ENCODE assay signal across 26 cellular contexts in genomic region chr6:134810402-134810801, GRCh38.
"Had no signal": no experiment of that assay in that cellular context is flagged by ENCODE, and none has a peak within 500 bp of the region (broad histone marks: within the 10 kb centered on the region; RNA-seq: fewer than 3 reads in every experiment).

No MANE protein-coding gene starts in this region.

- H3K4me1 Mint-ChIP-seq: activated B cell treated with CpG ODN at 0.5 μM for 24 hours; activated CD4-positive, alpha-beta T cell treated with anti-CD3 and anti-CD28 coated beads, Interleukin-2, amount 10 ng/mL, durations not matched to agents 24 days and 14 days; activated T-helper 17 cell treated with anti-CD3 and anti-CD28 coated beads, Interleukin-2, amount 50 U/mL, for 72 hours; IgD-negative memory B cell had no signal

- DNase-seq: activated B cell treated with CpG ODN at 0.5 μM for 24 hours; activated CD4-positive, alpha-beta memory T cell treated with anti-CD3 and anti-CD28 coated beads for 36 hours; activated CD4-positive, alpha-beta T cell treated with anti-CD3 and anti-CD28 coated beads for 1 hour; activated CD4-positive, alpha-beta T cell treated with anti-CD3 and anti-CD28 coated beads, Interleukin-2, amount 10 ng/mL, durations not matched to agents 24 days and 14 days; activated CD8-positive, alpha-beta memory T cell treated with anti-CD3 and anti-CD28 coated beads for 24 hours; activated gamma-delta T cell; activated naive CD4-positive, alpha-beta T cell treated with anti-CD3 and anti-CD28 coated beads for 36 hours; activated T-cell treated with anti-CD3 and anti-CD28 coated beads for 4 hours; activated T-cell treated with anti-CD3 and anti-CD28 coated beads, Interleukin-2, amount 50 U/mL, for 48 hours; brain microvascular endothelial cell; KG1; MG63; MV-4-11; NCI-H1092 treated with DMSO at 0.1 percent for 48 hours; NCI-H1417 treated with DMSO at 0.1 percent for 48 hours; NCI-H1694 treated with DMSO at 0.1 percent for 48 hours; NCI-H2029 treated with DMSO at 0.1 percent for 48 hours; NCI-H524; PC-3; SIG-M5; T-helper 17 cell; T-helper 9 cell had no signal

- H3K9me3 Mint-ChIP-seq: activated B cell treated with CpG ODN at 0.5 μM for 24 hours; activated CD4-positive, alpha-beta memory T cell treated with anti-CD3 and anti-CD28 coated beads for 36 hours; activated CD4-positive, alpha-beta T cell treated with anti-CD3 and anti-CD28 coated beads, Interleukin-2, amount 10 ng/mL, durations not matched to agents 24 days and 14 days; activated naive CD4-positive, alpha-beta T cell treated with anti-CD3 and anti-CD28 coated beads for 36 hours; activated T-helper 17 cell treated with anti-CD3 and anti-CD28 coated beads, Interleukin-2, amount 50 U/mL, for 72 hours; IgD-negative memory B cell had no signal

- H3K36me3 Mint-ChIP-seq: activated CD4-positive, alpha-beta memory T cell treated with anti-CD3 and anti-CD28 coated beads for 36 hours; activated naive CD8-positive, alpha-beta T cell; IgD-negative memory B cell had no signal

- H3K9me3 ChIP-seq: MG63 had no signal

- H3K27me3 Mint-ChIP-seq: activated B cell treated with CpG ODN at 0.5 μM for 24 hours had no signal

- H3K27me3 ChIP-seq: brain microvascular endothelial cell, cardiac muscle cell, MG63 had no signal

- H3K27ac ChIP-seq: brain microvascular endothelial cell, cardiac muscle cell had no signal

- H3K4me3 ChIP-seq: cardiac muscle cell, MG63 had no signal

- H3K4me3 Mint-ChIP-seq: activated B cell treated with CpG ODN at 0.5 μM for 24 hours; activated CD4-positive, alpha-beta memory T cell treated with anti-CD3 and anti-CD28 coated beads for 36 hours; activated CD4-positive, alpha-beta T cell treated with anti-CD3 and anti-CD28 coated beads, Interleukin-2, amount 10 ng/mL, durations not matched to agents 24 days and 14 days; activated naive CD4-positive, alpha-beta T cell treated with anti-CD3 and anti-CD28 coated beads for 36 hours; activated naive CD8-positive, alpha-beta T cell; activated T-helper 17 cell treated with anti-CD3 and anti-CD28 coated beads, Interleukin-2, amount 50 U/mL, for 72 hours; IgD-negative memory B cell; T-helper 17 cell had no signal

- H3K27ac Mint-ChIP-seq: activated B cell treated with CpG ODN at 0.5 μM for 24 hours; activated CD4-positive, alpha-beta memory T cell treated with anti-CD3 and anti-CD28 coated beads for 36 hours; activated CD4-positive, alpha-beta T cell treated with anti-CD3 and anti-CD28 coated beads, Interleukin-2, amount 10 ng/mL, durations not matched to agents 24 days and 14 days; activated naive CD4-positive, alpha-beta T cell treated with anti-CD3 and anti-CD28 coated beads for 36 hours; activated naive CD8-positive, alpha-beta T cell; activated T-helper 17 cell treated with anti-CD3 and anti-CD28 coated beads, Interleukin-2, amount 50 U/mL, for 72 hours; IgD-negative memory B cell; T-helper 17 cell had no signal

- ATAC-seq: activated T-helper 17 cell treated with anti-CD3 and anti-CD28 coated beads, Interleukin-2, amount 50 U/mL, for 72 hours; PC-3; T-helper 17 cell had no signal

- H3K36me3 ChIP-seq: brain microvascular endothelial cell, cardiac muscle cell, MG63 had no signal
